29 cellular contexts compared by ENCODE assay signal in genomic region chr10:74097776-74098175, GRCh38. TPM values are rescaled to one million over a fixed set of nuclear protein-coding genes. Genes with fewer than 3 reads are reported as not detected.
DNase-seq lines count a peak whose midpoint lies in the region; ATAC-seq and TF ChIP-seq lines count a peak whose summit lies in the region.
"Had no signal": no experiment of that assay in that cellular context is flagged by ENCODE, and none has a peak within 500 bp of the region (broad histone marks: within the 10 kb centered on the region; RNA-seq: fewer than 3 reads in every experiment).

No MANE protein-coding gene starts in this region.

- peaks cover 10% of the 10 kb centered on the region for H4K20me1 ChIP-seq in BLaER1

- no peak overlapping the region for H3K27ac ChIP-seq in BLaER1
- H3K27ac ChIP-seq in Panc1 (ENCODE audit: low read length): no peak overlapping the region
- H3K27ac ChIP-seq: esophagus squamous epithelium, foreskin keratinocyte, heart left ventricle, neutrophil had no signal

- TSS peak; percentile 28 for BruUV-seq in Panc1 (replicated peaks; lab: Mats Ljungman, UMichigan)

- H3K4me1 ChIP-seq in BLaER1: peaks cover 32% of the 10 kb centered on the region
- H3K4me1 ChIP-seq in Panc1 (ENCODE audit: control insufficient read depth, insufficient read depth, low read length): no peaks in the 10 kb centered on the region
- H3K4me1 ChIP-seq: Caco-2, heart left ventricle had no signal

- in situ Hi-C loops in Panc1 (cut with HindIII; ENCODE audit: low pct_unique_long_range_greater_than_20kb, low sequenced_read_pairs): no loop called here

- peak overlapping the region; percentile 74 for H3K4me2 ChIP-seq in BLaER1

- H3K27me3 ChIP-seq in BLaER1: no peaks in the 10 kb centered on the region
- no peaks in the 10 kb centered on the region for H3K27me3 ChIP-seq in Panc1 (ENCODE audit: control insufficient read depth, insufficient read depth, low read length)
- H3K27me3 ChIP-seq: esophagus squamous epithelium, foreskin keratinocyte, heart left ventricle, neutrophil had no signal

- DNase-seq in DMS53 treated with DMSO at 0.1 percent for 48 hours (lab: John Stamatoyannopoulos, UW; ENCODE audit: unreplicated experiment) (peak; percentile 71), Panc1 (ENCODE audit: low read depth, low spot score) (no peak), left lobe of liver (ENCODE audit: low spot score) (peak; percentile 58), sciatic nerve (ENCODE audit: low spot score) (no peak), NCI-H1105 (lab: John Stamatoyannopoulos, UW) (no peak), GOT3 (lab: John Stamatoyannopoulos, UW) (no peak)
- DNase-seq: activated CD4-positive, alpha-beta T cell treated with anti-CD3 and anti-CD28 coated beads, Interleukin-2, amount 10 ng/mL, durations not matched to agents 7 days and 5 days; activated gamma-delta T cell treated with Interleukin-2 at 50 U/mL for 16 hours; activated naive CD8-positive, alpha-beta T cell treated with anti-CD3 and anti-CD28 coated beads, Interleukin-2, amount 10 ng/mL, durations not matched to agents 7 days and 5 days; activated T-cell treated with anti-CD3 and anti-CD28 coated beads, Interleukin-2, amount 50 U/mL, for 4 hours; Caco-2; dermis blood vessel endothelial cell; DMS79; esophagus squamous epithelium; foreskin keratinocyte; heart left ventricle; islet precursor cell; left ventricle myocardium superior; NCI-H1092 treated with DMSO at 0.1 percent for 48 hours; NCI-H187; NCI-H2227 treated with DMSO at 0.1 percent for 48 hours; RPMI8226; stimulated activated CD4-positive, alpha-beta T cell treated with anti-CD3 and anti-CD28 coated beads, Interleukin-15, amount 100 ng/mL, for 24 hours; stimulated activated CD4-positive, alpha-beta T cell treated with anti-CD3 and anti-CD28 coated beads, Interleukin-4, amount 100 ng/mL, for 4 hours; substantia nigra; trophoblast cell had no signal

- no peak overlapping the region for H3K4me3 ChIP-seq in BLaER1
- H3K4me3 ChIP-seq in Panc1 (ENCODE audit: low read depth in 2 of 2, low read length in 2 of 2): no peak overlapping the region
- H3K4me3 ChIP-seq: esophagus squamous epithelium, heart left ventricle had no signal

- H3K36me3 ChIP-seq in BLaER1 (peaks cover 94% of the 10 kb centered on the region), Panc1 (ENCODE audit: control insufficient read depth, insufficient read depth, low read length) (peaks cover 72% of the 10 kb centered on the region)

- no peak for TF ChIP-seq CTCF in Panc1 (IDR thresholded peaks at IDR 0.05)

- POLR2A ChIA-PET in Panc1 (lab: Charles Lee): interaction anchor here (0.7 kb wide), 1 partner anchor 40 kb away, joined by 3 read pairs; no protein-coding TSS in a partner anchor

- no peaks in the 10 kb centered on the region for H3K9me3 ChIP-seq in BLaER1
- H3K9me3 ChIP-seq in Panc1 (ENCODE audit: control insufficient read depth, insufficient read depth, low read depth, low read length): no peaks in the 10 kb centered on the region
- H3K9me3 ChIP-seq: Caco-2, esophagus squamous epithelium, heart left ventricle had no signal

- intact Hi-C loops in Panc1 (cut with micrococcal nuclease; ENCODE audit: unreplicated experiment): no loop called here
- intact Hi-C loops in sciatic nerve (cut with DNase I): no loop called here

- CTCF ChIA-PET in Panc1 (lab: Charles Lee): no interaction called here

- H3K9ac ChIP-seq in BLaER1: no peak overlapping the region

- no peak for ATAC-seq in Panc1
- peak; percentile 90 for ATAC-seq in left lobe of liver
- no peak for ATAC-seq in sciatic nerve
- ATAC-seq in HG02623 (IDR thresholded peaks at IDR 0.05; ENCODE audit: unreplicated experiment): no peak
- ATAC-seq: activated T-cell treated with anti-CD3 and anti-CD28 coated beads, Interleukin-2, amount 50 U/mL, for 4 hours; foreskin keratinocyte; heart left ventricle; left ventricle myocardium superior had no signal

RNA-seq across cellular contexts. Expression of gene AP3M1, which starts 52.9 kb away (rescaled TPM):
- total RNA-seq in Panc1 (2021; ENCODE audit: unreplicated experiment): 51.5 TPM
- 32.6 TPM for polyA plus RNA-seq in Panc1 (2012; ENCODE audit: insufficient read length)
- 14.6 TPM for total RNA-seq in left lobe of liver
- total RNA-seq in sciatic nerve: 27.2 TPM

RNA-seq across cellular contexts. Expression of gene ADK, which starts 53.2 kb away (rescaled TPM):
- total RNA-seq in Panc1 (2021; ENCODE audit: unreplicated experiment) (64.5 TPM), left lobe of liver (76.2 TPM), sciatic nerve (32.5 TPM)
- polyA plus RNA-seq in Panc1 (2012; ENCODE audit: insufficient read length): 52.6 TPM

Comparison
In these comparisons a context has a peak if more than half of its experiments do, and no peak if none do; other contexts are left out.
1. DNase-seq: peak in DMS53 treated with DMSO at 0.1 percent for 48 hours (single experiment) and left lobe of liver (single experiment); none in Panc1 (single experiment), sciatic nerve (single experiment), NCI-H1105 (single experiment) and GOT3 (single experiment).